Comparison of ENCODE assay signal across 19 cellular contexts in the genomic region with DNA sequence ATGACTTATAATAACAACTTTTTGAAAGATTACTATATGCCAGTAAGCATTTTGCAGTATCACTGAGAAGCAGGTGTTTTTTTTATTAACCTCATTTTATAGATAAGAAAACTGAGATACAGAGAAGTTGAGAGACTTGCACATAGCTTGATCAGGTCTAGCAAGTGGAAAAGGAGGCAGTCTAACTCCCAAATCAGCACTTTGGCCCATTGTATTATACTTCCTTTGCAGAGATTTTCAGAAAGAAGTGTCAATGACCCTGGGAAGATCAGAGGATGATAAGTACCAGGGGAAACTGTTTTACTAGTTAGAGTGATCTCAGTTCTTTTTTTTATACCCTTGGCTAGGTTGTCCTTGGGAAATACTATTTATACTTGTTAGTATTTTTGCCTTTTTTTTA.
DNase-seq lines count a peak whose midpoint lies in the region; ATAC-seq, FAIRE-seq and TF ChIP-seq lines count a peak whose summit lies in the region.
"Had no signal": no experiment of that assay in that cellular context is flagged by ENCODE, and none has a peak within 500 bp of the region (broad histone marks: within the 10 kb centered on the region; RNA-seq: fewer than 3 reads in every experiment).

No MANE protein-coding gene starts in this region.

- H3K27me3 ChIP-seq in left ventricle myocardium inferior (ENCODE audit: low read depth) (no peaks in the 10 kb centered on the region), endothelial cell of umbilical vein (ENCODE audit: control insufficient read depth in 2 of 2, insufficient read depth in 2 of 2, low read length in 2 of 2) (no peaks in the 10 kb centered on the region), mesendoderm (ENCODE audit: insufficient read depth, low read length, poor library complexity) (no peaks in the 10 kb centered on the region), BE2C (no peaks in the 10 kb centered on the region)
- H3K27me3 ChIP-seq: BLaER1 had no signal

- no peak for ATAC-seq in Right ventricle myocardium superior (ENCODE audit: poor library complexity)
- ATAC-seq: CD8-positive, alpha-beta T cell had no signal

- DNase-seq in left ventricle myocardium inferior, result no peak
- DNase-seq in Right ventricle myocardium superior, result no peak
- peak; percentile 92 for DNase-seq in endothelial cell of umbilical vein (ENCODE audit: low read depth, low spot score)
- peak; percentile 10 for DNase-seq in mesendoderm
- DNase-seq in BE2C, result no peak
- DNase-seq in H54 (ENCODE audit: insufficient read length, low spot score), result no peak
- DNase-seq: Caco-2; CD4-positive, CD25-positive, alpha-beta regulatory T cell; CD8-positive, alpha-beta T cell; DMS153; DND-41; GM23248; HFFc6 had no signal

- H3K4me3 ChIP-seq in left ventricle myocardium inferior (no peak overlapping the region), endothelial cell of umbilical vein (replicated peaks in 1 of 3; ENCODE audit: insufficient read depth in 1 of 3, low read depth in 1 of 3, low read length in 3 of 3) (no peak overlapping the region), mesendoderm (ENCODE audit: low read length) (no peak overlapping the region), BE2C (ENCODE audit: low read depth, low read length) (no peak overlapping the region)
- H3K4me3 ChIP-seq: BLaER1, GM23248, HAP-1 had no signal

- no peaks in the 10 kb centered on the region for H3K79me1 ChIP-seq in mesendoderm (ENCODE audit: low read length)

- H3K27ac ChIP-seq in left ventricle myocardium inferior (replicated peaks), result peak overlapping the region; percentile 48
- H3K27ac ChIP-seq in endothelial cell of umbilical vein (ENCODE audit: insufficient read depth, low read depth, low read length), result no peak overlapping the region
- H3K27ac ChIP-seq in mesendoderm (ENCODE audit: low read depth, low read length), result no peak overlapping the region
- H3K27ac ChIP-seq: BLaER1, C4-2B, GM23248 had no signal

- no TSS peak for BruUV-seq in endothelial cell of umbilical vein (replicated peaks; lab: Mats Ljungman, UMichigan)

- H3K4me2 ChIP-seq in endothelial cell of umbilical vein (ENCODE audit: insufficient read depth, low read length) (peak overlapping the region; percentile 60), mesendoderm (ENCODE audit: low read length) (no peak overlapping the region)
- H3K4me2 ChIP-seq: BLaER1 had no signal

- H2BK120ac ChIP-seq in mesendoderm (ENCODE audit: low read depth, low read length), result no peak overlapping the region

- H3K9me3 ChIP-seq in left ventricle myocardium inferior (replicated peaks) (peaks cover 17% of the 10 kb centered on the region), endothelial cell of umbilical vein (replicated peaks; ENCODE audit: control insufficient read depth, insufficient read depth, low read length) (no peaks in the 10 kb centered on the region), BE2C (no peaks in the 10 kb centered on the region)
- H3K9me3 ChIP-seq: HAP-1 had no signal

- intact Hi-C loops in left ventricle myocardium inferior (cut with micrococcal nuclease), result no loop called here
- intact Hi-C loops in Right ventricle myocardium superior (cut with DNase I), result no loop called here
- intact Hi-C loops in endothelial cell of umbilical vein (cut with micrococcal nuclease), result no loop called here

- FAIRE-seq in endothelial cell of umbilical vein (lab: Jason Lieb, UNC) (peak; percentile 15), H54 (lab: Jason Lieb, UNC) (no peak)
- FAIRE-seq: G401.6, GM12892, H1 had no signal

- H3K23ac ChIP-seq in mesendoderm (ENCODE audit: low read length), result no peak overlapping the region

- no peaks in the 10 kb centered on the region for H3K9me1 ChIP-seq in endothelial cell of umbilical vein (replicated peaks; ENCODE audit: control insufficient read depth, extremely low read depth, insufficient read depth, low read length)

- H4K5ac ChIP-seq in mesendoderm (ENCODE audit: low read length), result no peak overlapping the region

- no peak for TF ChIP-seq CTCF in left ventricle myocardium inferior (IDR thresholded peaks at IDR 0.05; ENCODE audit: borderline replicate concordance)
- TF ChIP-seq CTCF in endothelial cell of umbilical vein (IDR thresholded peaks at IDR 0.05; ENCODE audit: extremely low read depth in 1 of 2, insufficient read depth in 1 of 2, low read depth in 1 of 2, low read length in 2 of 2), result no peak
- TF ChIP-seq CTCF in BE2C (IDR thresholded peaks at IDR 0.05; ENCODE audit: low read depth, low read length), result no peak

- CTCF ChIA-PET in endothelial cell of umbilical vein (lab: Charles Lee), result interaction anchor here (1.0 kb wide), 1 partner anchor 99 kb away, joined by 3 read pairs; no protein-coding TSS in a partner anchor

- TF ChIP-seq POLR2A in endothelial cell of umbilical vein (IDR thresholded peaks at IDR 0.05; ENCODE audit: low read depth, low read length), result no peak
- no peak for TF ChIP-seq POLR2A in H54 (IDR thresholded peaks at IDR 0.05; ENCODE audit: low read depth, low read length)

- H3K79me2 ChIP-seq in endothelial cell of umbilical vein (ENCODE audit: control insufficient read depth, insufficient read depth, low read length) (no peaks in the 10 kb centered on the region), mesendoderm (ENCODE audit: control insufficient read depth, insufficient read depth, low read length) (no peaks in the 10 kb centered on the region)

- H2BK15ac ChIP-seq in mesendoderm (replicated peaks; ENCODE audit: low read depth), result no peak overlapping the region

- no peak overlapping the region for H3K56ac ChIP-seq in mesendoderm (ENCODE audit: low read length)

- POLR2A ChIA-PET in endothelial cell of umbilical vein (lab: Charles Lee), result no interaction called here

- no peak overlapping the region for H3K18ac ChIP-seq in mesendoderm (ENCODE audit: low read length)

- H3K9ac ChIP-seq in endothelial cell of umbilical vein (replicated peaks; ENCODE audit: extremely low read depth, insufficient read depth, low read length) (no peak overlapping the region), mesendoderm (ENCODE audit: low read length) (no peak overlapping the region)
- H3K9ac ChIP-seq: BLaER1, GM23248 had no signal

- H3K4ac ChIP-seq in mesendoderm (ENCODE audit: low read depth, low read length), result no peak overlapping the region

- H3K36me3 ChIP-seq in left ventricle myocardium inferior, result no peaks in the 10 kb centered on the region
- no peaks in the 10 kb centered on the region for H3K36me3 ChIP-seq in endothelial cell of umbilical vein (ENCODE audit: control insufficient read depth in 2 of 2, extremely low read depth in 1 of 2, insufficient read depth in 2 of 2, low read length in 2 of 2)
- H3K36me3 ChIP-seq in mesendoderm (ENCODE audit: control insufficient read depth, insufficient read depth, low read length), result no peaks in the 10 kb centered on the region
- no peaks in the 10 kb centered on the region for H3K36me3 ChIP-seq in BE2C
- H3K36me3 ChIP-seq: BLaER1, HAP-1 had no signal

- H4K8ac ChIP-seq in mesendoderm (ENCODE audit: low read depth, low read length), result no peak overlapping the region

- dilution Hi-C loops in endothelial cell of umbilical vein (cut with MboI; ENCODE audit: extremely low pct_ligation_motif_present, low sequenced_read_pairs), result no loop called here

- H3K4me1 ChIP-seq in left ventricle myocardium inferior, result peaks cover 14% of the 10 kb centered on the region
- H3K4me1 ChIP-seq in endothelial cell of umbilical vein (ENCODE audit: control insufficient read depth, extremely low read depth, insufficient read depth, low read length), result peaks cover 15% of the 10 kb centered on the region
- H3K4me1 ChIP-seq in mesendoderm (ENCODE audit: control insufficient read depth, low read depth, low read length), result no peaks in the 10 kb centered on the region
- H3K4me1 ChIP-seq in BE2C, result no peaks in the 10 kb centered on the region
- H3K4me1 ChIP-seq: BLaER1, Caco-2, HAP-1 had no signal

- no peaks in the 10 kb centered on the region for H4K20me1 ChIP-seq in endothelial cell of umbilical vein (replicated peaks; ENCODE audit: control insufficient read depth, extremely low read depth, insufficient read depth, low read length)
- H4K20me1 ChIP-seq: BLaER1 had no signal

- H2AFZ ChIP-seq in endothelial cell of umbilical vein (ENCODE audit: low read depth, low read length), result no peak overlapping the region
- H2AFZ ChIP-seq: GM23248 had no signal

- no peak overlapping the region for H2AK5ac ChIP-seq in mesendoderm (ENCODE audit: low read length)

- H2BK5ac ChIP-seq in mesendoderm (ENCODE audit: low read length), result no peak overlapping the region

TF ChIP-seq in endothelial cell of umbilical vein, 7 proteins besides CTCF, POLR2A, EP300 and RAD21:
- TF ChIP-seq FOS (IDR thresholded peaks at IDR 0.05; ENCODE audit: borderline replicate concordance, insufficient read depth, low read length) (no peak), JUN (IDR thresholded peaks at IDR 0.05; ENCODE audit: borderline replicate concordance, insufficient read depth, insufficient read length, low read depth) (no peak), MAX (IDR thresholded peaks at IDR 0.05; ENCODE audit: insufficient read depth, insufficient read length) (no peak), EZH2 (IDR thresholded peaks at IDR 0.05; ENCODE audit: borderline replicate concordance, low read depth, low read length, severe bottlenecking) (no peak), MYC (IDR thresholded peaks at IDR 0.05; ENCODE audit: low read depth, low read length) (no peak), GATA2 (IDR thresholded peaks at IDR 0.05; ENCODE audit: insufficient read depth, insufficient read length, low read depth, low read length) (no peak), POLR2AphosphoS5 (IDR thresholded peaks at IDR 0.05; ENCODE audit: insufficient read depth, low read depth, low read length) (no peak)

Comparison
In these comparisons a context has a peak if more than half of its experiments do, and no peak if none do; other contexts are left out.
1. DNase-seq: peak in endothelial cell of umbilical vein (single experiment) and mesendoderm (single experiment); none in left ventricle myocardium inferior (single experiment), Right ventricle myocardium superior (single experiment), BE2C (single experiment) and H54 (single experiment).